In genomic region chr6:63882208-63882607, GRCh38 we compare ENCODE assay signal across 12 cellular contexts.
DNase-seq lines count a peak whose midpoint lies in the region; ATAC-seq, FAIRE-seq and TF ChIP-seq lines count a peak whose summit lies in the region.
"Had no signal": no experiment of that assay in that cellular context is flagged by ENCODE, and none has a peak within 500 bp of the region (broad histone marks: within the 10 kb centered on the region; RNA-seq: fewer than 3 reads in every experiment).

No MANE protein-coding gene starts in this region.

- no peaks in the 10 kb centered on the region for H3K27me3 ChIP-seq in keratinocyte (ENCODE audit: control insufficient read depth, extremely low read depth, insufficient read depth, low read length)
- H3K27me3 ChIP-seq: ascending aorta had no signal

- H3K4me1 ChIP-seq in keratinocyte (ENCODE audit: control insufficient read depth, extremely low read depth, insufficient read depth, low read length): no peaks in the 10 kb centered on the region
- H3K4me1 ChIP-seq: ascending aorta had no signal

- no peaks in the 10 kb centered on the region for H4K20me1 ChIP-seq in keratinocyte (ENCODE audit: control insufficient read depth, extremely low read depth, insufficient read depth, low read length)

- H3K79me2 ChIP-seq in keratinocyte (ENCODE audit: control insufficient read depth, insufficient read depth, low read length): no peaks in the 10 kb centered on the region

- DNase-seq in CD14-positive monocyte (ENCODE audit: low spot score) (no peak), HT-29 (ENCODE audit: low spot score) (peak; percentile 21), astrocyte of the spinal cord (ENCODE audit: low read depth, low spot score) (no peak), keratinocyte (ENCODE audit: low read depth, low spot score) (no peak), GM19239 (ENCODE audit: insufficient read length, low spot score) (no peak), medulla oblongata (ENCODE audit: extremely low spot score) (no peak)
- no peak for DNase-seq in activated T-helper 1 cell treated with anti-CD3 and anti-CD28 coated beads, Interleukin-12 subunit alpha, Interleukin-12 subunit beta, Interleukin-2, Interleukin-4 antibody, amounts not matched to agents 30 ng/mL and 10 ng/mL and 1 ng/mL, durations not matched to agents 14 hours and 24 hours and 36 hours (ENCODE audit: low spot score)
- DNase-seq: activated T-cell treated with anti-CD3 and anti-CD28 coated beads, Interleukin-2, amount 50 U/mL, for 72 hours; NCI-H1417; NCI-H748 treated with DMSO at 0.1 percent for 48 hours had no signal

- no peaks in the 10 kb centered on the region for H3K9me3 ChIP-seq in keratinocyte (ENCODE audit: control insufficient read depth, low read depth, low read length)

- H3K9me1 ChIP-seq in keratinocyte (ENCODE audit: control insufficient read depth, extremely low read depth, insufficient read depth, low read length): no peaks in the 10 kb centered on the region

- H3K36me3 ChIP-seq in keratinocyte (ENCODE audit: control insufficient read depth in 2 of 2, extremely low read depth in 1 of 2, insufficient read depth in 2 of 2, low read length in 2 of 2): no peaks in the 10 kb centered on the region
- H3K36me3 ChIP-seq: ascending aorta had no signal

- no peak overlapping the region for H2AFZ ChIP-seq in keratinocyte (ENCODE audit: control insufficient read depth, low read length)

- no peak for FAIRE-seq in keratinocyte (lab: Jason Lieb, UNC)
- FAIRE-seq in GM19239 (lab: Jason Lieb, UNC): no peak

- no peaks in the 10 kb centered on the region for H3K36me3 Mint-ChIP-seq in CD14-positive monocyte
- no peaks in the 10 kb centered on the region for H3K36me3 Mint-ChIP-seq in activated T-helper 1 cell treated with anti-CD3 and anti-CD28 coated beads, Interleukin-12 subunit alpha, Interleukin-12 subunit beta, Interleukin-2, Interleukin-4 antibody, amounts not matched to agents 30 ng/mL and 10 ng/mL and 1 ng/mL, durations not matched to agents 14 hours and 24 hours and 36 hours (ENCODE audit: low read depth)

- H3K27ac Mint-ChIP-seq in CD14-positive monocyte: no peak overlapping the region
- no peak overlapping the region for H3K27ac Mint-ChIP-seq in activated T-helper 1 cell treated with anti-CD3 and anti-CD28 coated beads, Interleukin-12 subunit alpha, Interleukin-12 subunit beta, Interleukin-2, Interleukin-4 antibody, amounts not matched to agents 30 ng/mL and 10 ng/mL and 1 ng/mL, durations not matched to agents 14 hours and 24 hours and 36 hours
- H3K27ac Mint-ChIP-seq: activated T-cell treated with anti-CD3 and anti-CD28 coated beads, Interleukin-2, amount 50 U/mL, for 72 hours had no signal

- H3K27me3 Mint-ChIP-seq in CD14-positive monocyte (ENCODE audit: low read depth in 3 of 3): peaks cover 0 to 3% (median 2%) of the 10 kb centered on the region in 3 donors
- no peaks in the 10 kb centered on the region for H3K27me3 Mint-ChIP-seq in activated T-helper 1 cell treated with anti-CD3 and anti-CD28 coated beads, Interleukin-12 subunit alpha, Interleukin-12 subunit beta, Interleukin-2, Interleukin-4 antibody, amounts not matched to agents 30 ng/mL and 10 ng/mL and 1 ng/mL, durations not matched to agents 14 hours and 24 hours and 36 hours (ENCODE audit: insufficient read depth)

- H3K9me3 Mint-ChIP-seq in CD14-positive monocyte: peaks cover 5 to 21% (median 11%) of the 10 kb centered on the region in 7 donors
- no peaks in the 10 kb centered on the region for H3K9me3 Mint-ChIP-seq in activated T-helper 1 cell treated with anti-CD3 and anti-CD28 coated beads, Interleukin-12 subunit alpha, Interleukin-12 subunit beta, Interleukin-2, Interleukin-4 antibody, amounts not matched to agents 30 ng/mL and 10 ng/mL and 1 ng/mL, durations not matched to agents 14 hours and 24 hours and 36 hours

- no peak overlapping the region for H3K27ac ChIP-seq in keratinocyte (ENCODE audit: control insufficient read depth, insufficient read depth, low read length)
- H3K27ac ChIP-seq: ascending aorta had no signal

- no peaks in the 10 kb centered on the region for H3K4me1 Mint-ChIP-seq in CD14-positive monocyte
- H3K4me1 Mint-ChIP-seq in activated T-helper 1 cell treated with anti-CD3 and anti-CD28 coated beads, Interleukin-12 subunit alpha, Interleukin-12 subunit beta, Interleukin-2, Interleukin-4 antibody, amounts not matched to agents 30 ng/mL and 10 ng/mL and 1 ng/mL, durations not matched to agents 14 hours and 24 hours and 36 hours (ENCODE audit: low read depth): no peaks in the 10 kb centered on the region

- TF ChIP-seq CTCF in CD14-positive monocyte (IDR thresholded peaks at IDR 0.05) (peak; percentile 28), astrocyte of the spinal cord (IDR thresholded peaks at IDR 0.05; ENCODE audit: low read depth, low read length) (peak; percentile 13), keratinocyte (optimal IDR thresholded peaks at IDR 0.05 in 1 of 3, IDR thresholded peaks at IDR 0.05 in 1 of 3, conservative IDR thresholded peaks at IDR 0.05 in 1 of 3; ENCODE audit: extremely low read depth in 1 of 3, insufficient read depth in 2 of 3, low read length in 3 of 3) (peak in 2 of 3 experiments; percentile 40 to 44)

- no peak overlapping the region for H3K9ac ChIP-seq in keratinocyte (ENCODE audit: control insufficient read depth, extremely low read depth, insufficient read depth, low read length)

- H3K4me3 ChIP-seq in astrocyte of the spinal cord (ENCODE audit: low read depth, low read length): no peak overlapping the region
- H3K4me3 ChIP-seq in keratinocyte (ENCODE audit: control insufficient read depth in 2 of 3, extremely low read depth in 1 of 3, insufficient read depth in 2 of 3, low read depth in 1 of 3, low read length in 3 of 3): no peak overlapping the region
- H3K4me3 ChIP-seq: ascending aorta had no signal

- in situ Hi-C loops in astrocyte of the spinal cord (cut with HindIII; ENCODE audit: low sequenced_read_pairs): no loop called here

- intact Hi-C loops in CD14-positive monocyte (cut with micrococcal nuclease): no loop called here
- intact Hi-C loops in activated T-helper 1 cell treated with anti-CD3 and anti-CD28 coated beads, Interleukin-12 subunit alpha, Interleukin-12 subunit beta, Interleukin-2, Interleukin-4 antibody, amounts not matched to agents 30 ng/mL and 10 ng/mL and 1 ng/mL, durations not matched to agents 14 hours and 24 hours and 36 hours (cut with micrococcal nuclease): no loop called here

- H3K4me3 Mint-ChIP-seq in CD14-positive monocyte: no peak overlapping the region
- no peak overlapping the region for H3K4me3 Mint-ChIP-seq in activated T-helper 1 cell treated with anti-CD3 and anti-CD28 coated beads, Interleukin-12 subunit alpha, Interleukin-12 subunit beta, Interleukin-2, Interleukin-4 antibody, amounts not matched to agents 30 ng/mL and 10 ng/mL and 1 ng/mL, durations not matched to agents 14 hours and 24 hours and 36 hours
- H3K4me3 Mint-ChIP-seq: activated T-cell treated with anti-CD3 and anti-CD28 coated beads, Interleukin-2, amount 50 U/mL, for 72 hours had no signal

- dilution Hi-C loops in keratinocyte (cut with MboI; ENCODE audit: extremely low pct_ligation_motif_present, low sequenced_read_pairs): no loop called here

- H3K4me2 ChIP-seq in keratinocyte (ENCODE audit: control insufficient read depth, extremely low read depth, insufficient read depth, low read depth, low read length): no peak overlapping the region

- ATAC-seq in GM21360 (IDR thresholded peaks at IDR 0.05; ENCODE audit: unreplicated experiment): no peak
- ATAC-seq: activated T-cell treated with anti-CD3 and anti-CD28 coated beads, Interleukin-2, amount 50 U/mL, for 72 hours had no signal
